8 cellular contexts compared by ENCODE assay signal in genomic region chr7:136114966-136115762, GRCh38.
DNase-seq lines count a peak whose midpoint lies in the region; ATAC-seq and TF ChIP-seq lines count a peak whose summit lies in the region.

No MANE protein-coding gene starts in this region.

- no peak overlapping the region for H3K27ac ChIP-seq in RWPE1

- CTCF ChIA-PET in RWPE1 (lab: Yijun Ruan, JAX), result interaction anchor here (0.7 kb wide), 1 partner anchor 13 kb away, joined by 4 read pairs; no protein-coding TSS in a partner anchor

- peak; percentile 64 for TF ChIP-seq CTCF in RWPE1 (conservative IDR thresholded peaks at IDR 0.05; ENCODE audit: low read depth)

- POLR2A ChIA-PET in RWPE1 (lab: Yijun Ruan, JAX; ENCODE audit: low non-redundant PET), result no interaction called here

- ATAC-seq in GM19467 (IDR thresholded peaks at IDR 0.05; ENCODE audit: unreplicated experiment) (peak; percentile 99), HG03439 (IDR thresholded peaks at IDR 0.05; ENCODE audit: unreplicated experiment) (peak; percentile 99)

- DNase-seq in EH (ENCODE audit: low read depth), result peak; percentile 55
- DNase-seq in RWPE1 (ENCODE audit: low spot score), result peak; percentile 13
- peak; percentile 24 for DNase-seq in amniotic stem cell (lab: John Stamatoyannopoulos, UW)
- DNase-seq in iPS-NIHi7 (ENCODE audit: extremely low spot score), result peak; percentile 85
- DNase-seq in stimulated activated CD4-positive, alpha-beta T cell treated with anti-CD3 and anti-CD28 coated beads, Interleukin-4, amount 100 ng/mL, for 24 hours, result peak; percentile 57
- DNase-seq in NK-92 treated with Interleukin-12 subunit alpha and Interleukin-12 subunit beta, amount 100 ng/mL, for 24 hours (lab: John Stamatoyannopoulos, UW), result no peak
